ENCODE assay signal across 9 cellular contexts in the genomic region with DNA sequence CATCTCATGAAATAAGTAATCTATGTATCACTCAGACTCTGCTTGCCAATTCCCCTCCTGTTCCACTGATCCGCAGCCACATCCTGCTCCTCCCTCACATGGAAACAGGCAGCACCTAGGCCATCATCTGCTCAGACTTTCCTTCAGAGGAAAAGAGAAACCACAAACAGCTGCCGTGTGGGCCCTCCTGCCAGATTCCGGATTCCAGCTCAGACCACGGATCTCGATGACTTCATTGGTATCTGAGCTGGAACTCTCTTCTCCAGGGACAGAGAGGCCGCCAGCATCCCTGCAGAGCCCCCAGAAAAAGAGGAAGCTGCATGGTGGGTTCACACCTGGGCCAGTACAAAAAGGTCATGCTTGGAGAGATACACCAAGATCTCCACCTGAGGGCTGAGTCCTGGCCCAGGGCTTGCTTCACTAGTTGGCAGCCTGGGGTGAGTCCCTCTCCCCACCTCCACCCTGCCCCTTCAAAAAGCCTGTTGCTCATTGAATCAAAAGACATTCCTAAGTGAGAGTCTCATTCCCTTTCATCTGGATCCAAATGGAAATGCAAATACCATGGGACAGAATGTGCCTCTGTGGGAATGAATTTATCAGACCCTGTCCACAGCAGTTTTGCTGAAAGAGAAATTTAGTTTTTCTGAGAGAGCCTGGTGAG. TPM values are rescaled to one million over a fixed set of nuclear protein-coding genes. Genes with fewer than 3 reads are reported as not detected.
DNase-seq lines count a peak whose midpoint lies in the region; FAIRE-seq and TF ChIP-seq lines count a peak whose summit lies in the region.
"Had no signal": no experiment of that assay in that cellular context is flagged by ENCODE, and none has a peak within 500 bp of the region (broad histone marks: within the 10 kb centered on the region; RNA-seq: fewer than 3 reads in every experiment).

No MANE protein-coding gene starts in this region.

- intact Hi-C loops in kidney (cut with DNase I): no loop called here

- peak overlapping the region in 1 of 2 donors; percentile 8 for H3K27ac ChIP-seq in kidney (ENCODE audit: low read depth in 2 of 2, low read length in 2 of 2)

- no peak for FAIRE-seq in kidney (lab: Jason Lieb, UNC)

- H3K4me1 ChIP-seq in kidney (ENCODE audit: control insufficient read depth in 1 of 2, insufficient read depth in 1 of 2, low read depth in 1 of 2, low read length in 2 of 2): peaks cover 0 to 2% of the 10 kb centered on the region in 2 donors

- H3K9me3 ChIP-seq in kidney (ENCODE audit: control insufficient read depth in 1 of 2, low read length in 2 of 2): no peaks in the 10 kb centered on the region

- DNase-seq in GM04503 (ENCODE audit: low read depth): peak; percentile 96
- peak; percentile 93 to 95 for DNase-seq in Kasumi-1 (lab: John Stamatoyannopoulos, UW)
- DNase-seq in activated CD4-positive, alpha-beta T cell treated with anti-CD3 and anti-CD28 coated beads, Interleukin-2, amount 50 U/mL, for 48 hours: peak; percentile 51 to 62
- peak; percentile 86 for DNase-seq in kidney
- no peak for DNase-seq in NCI-H748 (lab: John Stamatoyannopoulos, UW; ENCODE audit: unreplicated experiment)
- DNase-seq in NCI-H345 (lab: John Stamatoyannopoulos, UW): no peak
- no peak for DNase-seq in C1 segment of cervical spinal cord (lab: John Stamatoyannopoulos, UW)
- DNase-seq in NK-92 (lab: John Stamatoyannopoulos, UW; ENCODE audit: unreplicated experiment): no peak

- TF ChIP-seq CTCF in kidney (IDR thresholded peaks at IDR 0.05; ENCODE audit: borderline replicate concordance, extremely low read depth, insufficient read depth): no peak

- no peak overlapping the region for H3K9ac ChIP-seq in kidney (ENCODE audit: low read length in 2 of 2)

- no peak overlapping the region for H3K4me3 ChIP-seq in kidney (ENCODE audit: low read length in 2 of 2)

- H3K36me3 ChIP-seq in kidney (ENCODE audit: control insufficient read depth in 1 of 2, insufficient read depth in 2 of 2, low read length in 2 of 2): no peaks in the 10 kb centered on the region

RNA-seq across cellular contexts. Expression of a gene that starts 47.2 kb away (rescaled TPM):
- total RNA-seq in kidney: not detected
- polyA plus RNA-seq in kidney (ENCODE audit: insufficient read depth, low read depth, low replicate concordance): not detected
- total RNA-seq: liver had no signal
- polyA plus RNA-seq: liver had no signal

RNA-seq across cellular contexts. Expression of a gene that starts 53.6 kb away (rescaled TPM):
- 34.8 TPM for total RNA-seq in kidney
- polyA plus RNA-seq in kidney (ENCODE audit: insufficient read depth, low read depth, low replicate concordance): 42.6 TPM

Comparison
In these comparisons a context has a peak if more than half of its experiments do, and no peak if none do; other contexts are left out.
1. DNase-seq: peak in GM04503 (single experiment), Kasumi-1 (2 of 2), activated CD4-positive, alpha-beta T cell treated with anti-CD3 and anti-CD28 coated beads, Interleukin-2, amount 50 U/mL, for 48 hours (2 of 2) and kidney (single experiment); none in NCI-H748 (single experiment), NCI-H345 (single experiment), C1 segment of cervical spinal cord (0 of 14) and NK-92 (single experiment).